2 cellular contexts compared by ENCODE assay signal in the genomic region with DNA sequence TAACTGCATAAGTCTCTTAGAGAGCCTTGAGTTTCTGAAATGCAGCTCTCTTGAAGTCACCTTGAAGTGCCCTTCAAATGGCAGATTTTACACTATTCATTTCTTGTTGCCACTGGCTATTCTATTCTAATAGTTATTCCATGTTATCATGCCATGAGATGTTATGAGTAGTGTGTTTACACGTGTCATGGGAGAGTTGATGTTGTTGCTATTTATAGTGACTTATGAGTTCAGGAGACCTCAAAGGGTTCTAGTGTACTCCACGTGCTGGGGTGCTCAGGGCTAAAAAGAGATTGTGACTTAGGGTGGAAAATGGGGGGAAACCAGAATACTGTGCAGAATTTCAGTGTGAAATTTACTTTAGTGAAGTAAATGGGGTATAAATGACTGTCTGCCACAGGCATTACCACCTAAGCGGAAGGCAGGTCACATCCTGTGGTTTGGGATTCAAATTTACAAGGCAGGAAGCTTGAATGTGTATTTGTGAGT.
A peak's percentile ranks its signal among the peaks of the same experiment; 100 is the strongest.
TF ChIP-seq lines count a peak whose summit lies in the region.

No MANE protein-coding gene starts in this region.

TF ChIP-seq in HEK293, 187 proteins besides CTCF, POLR2A, EP300 and RAD21 (continued from another document):
- TF ChIP-seq, protein P1, sequence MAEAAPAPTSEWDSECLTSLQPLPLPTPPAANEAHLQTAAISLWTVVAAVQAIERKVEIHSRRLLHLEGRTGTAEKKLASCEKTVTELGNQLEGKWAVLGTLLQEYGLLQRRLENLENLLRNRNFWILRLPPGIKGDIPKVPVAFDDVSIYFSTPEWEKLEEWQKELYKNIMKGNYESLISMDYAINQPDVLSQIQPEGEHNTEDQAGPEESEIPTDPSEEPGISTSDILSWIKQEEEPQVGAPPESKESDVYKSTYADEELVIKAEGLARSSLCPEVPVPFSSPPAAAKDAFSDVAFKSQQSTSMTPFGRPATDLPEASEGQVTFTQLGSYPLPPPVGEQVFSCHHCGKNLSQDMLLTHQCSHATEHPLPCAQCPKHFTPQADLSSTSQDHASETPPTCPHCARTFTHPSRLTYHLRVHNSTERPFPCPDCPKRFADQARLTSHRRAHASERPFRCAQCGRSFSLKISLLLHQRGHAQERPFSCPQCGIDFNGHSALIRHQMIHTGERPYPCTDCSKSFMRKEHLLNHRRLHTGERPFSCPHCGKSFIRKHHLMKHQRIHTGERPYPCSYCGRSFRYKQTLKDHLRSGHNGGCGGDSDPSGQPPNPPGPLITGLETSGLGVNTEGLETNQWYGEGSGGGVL (tag by site-specific recombination; IDR thresholded peaks at IDR 0.05) = 0 out of 2 replicates have a peak, but pooled peaks have one; percentile 27
- TF ChIP-seq ZFP37 (tag by site-specific recombination; IDR thresholded peaks at IDR 0.05) = no peak

TF ChIP-seq in GM12878, 131 proteins besides CTCF, POLR2A, EP300 and RAD21 (continued from another document):
- TF ChIP-seq CEBPB (IDR thresholded peaks at IDR 0.05; ENCODE audit: borderline replicate concordance in 1 of 2, low read depth in 2 of 2, low read length in 2 of 2) = peak in 1 of 2 experiments; percentile 58; a peak in 1 of 4 replicates
- TF ChIP-seq RCOR1 (conservative IDR thresholded peaks at IDR 0.05; ENCODE audit: low read depth, low read length) = no peak
- TF ChIP-seq EGR1 (IDR thresholded peaks at IDR 0.05; ENCODE audit: borderline replicate concordance in 1 of 2, low read depth in 2 of 2, low read length in 2 of 2) = no peak
- TF ChIP-seq BCL3 (IDR thresholded peaks at IDR 0.05; ENCODE audit: borderline replicate concordance, insufficient read depth, low read depth, low read length, poor library complexity, severe bottlenecking) = peak; percentile 66
- TF ChIP-seq BHLHE40 (IDR thresholded peaks at IDR 0.05; ENCODE audit: borderline replicate concordance in 1 of 2, low read depth in 2 of 2, low read length in 1 of 2) = peak; percentile 24 to 30; a peak in 2 of 4 replicates
- TF ChIP-seq ZNF622 (IDR thresholded peaks at IDR 0.05) = no peak
- no peak for TF ChIP-seq NR2C1 (IDR thresholded peaks at IDR 0.05)
- peak; percentile 31; the same call in 1 of the 2 replicates for TF ChIP-seq JUNB (IDR thresholded peaks at IDR 0.05)
- TF ChIP-seq GATAD2B (conservative IDR thresholded peaks at IDR 0.05; ENCODE audit: low read depth) = no peak
- TF ChIP-seq, protein P2, sequence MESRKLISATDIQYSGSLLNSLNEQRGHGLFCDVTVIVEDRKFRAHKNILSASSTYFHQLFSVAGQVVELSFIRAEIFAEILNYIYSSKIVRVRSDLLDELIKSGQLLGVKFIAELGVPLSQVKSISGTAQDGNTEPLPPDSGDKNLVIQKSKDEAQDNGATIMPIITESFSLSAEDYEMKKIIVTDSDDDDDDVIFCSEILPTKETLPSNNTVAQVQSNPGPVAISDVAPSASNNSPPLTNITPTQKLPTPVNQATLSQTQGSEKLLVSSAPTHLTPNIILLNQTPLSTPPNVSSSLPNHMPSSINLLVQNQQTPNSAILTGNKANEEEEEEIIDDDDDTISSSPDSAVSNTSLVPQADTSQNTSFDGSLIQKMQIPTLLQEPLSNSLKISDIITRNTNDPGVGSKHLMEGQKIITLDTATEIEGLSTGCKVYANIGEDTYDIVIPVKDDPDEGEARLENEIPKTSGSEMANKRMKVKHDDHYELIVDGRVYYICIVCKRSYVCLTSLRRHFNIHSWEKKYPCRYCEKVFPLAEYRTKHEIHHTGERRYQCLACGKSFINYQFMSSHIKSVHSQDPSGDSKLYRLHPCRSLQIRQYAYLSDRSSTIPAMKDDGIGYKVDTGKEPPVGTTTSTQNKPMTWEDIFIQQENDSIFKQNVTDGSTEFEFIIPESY (IDR thresholded peaks at IDR 0.05) = no peak
- no peak for TF ChIP-seq RELA (IDR thresholded peaks at IDR 0.05; ENCODE audit: borderline replicate concordance, partially characterized antibody)
- TF ChIP-seq CBX5 (IDR thresholded peaks at IDR 0.05; ENCODE audit: low read depth) = no peak
- peak; percentile 88 for TF ChIP-seq NFIC (IDR thresholded peaks at IDR 0.05; ENCODE audit: low read depth, low read length)
- TF ChIP-seq IRF4 (IDR thresholded peaks at IDR 0.05; ENCODE audit: low read depth, low read length) = no peak
- TF ChIP-seq E2F8 (IDR thresholded peaks at IDR 0.05; ENCODE audit: low read depth, partially characterized antibody) = no peak
- TF ChIP-seq, protein P3, sequence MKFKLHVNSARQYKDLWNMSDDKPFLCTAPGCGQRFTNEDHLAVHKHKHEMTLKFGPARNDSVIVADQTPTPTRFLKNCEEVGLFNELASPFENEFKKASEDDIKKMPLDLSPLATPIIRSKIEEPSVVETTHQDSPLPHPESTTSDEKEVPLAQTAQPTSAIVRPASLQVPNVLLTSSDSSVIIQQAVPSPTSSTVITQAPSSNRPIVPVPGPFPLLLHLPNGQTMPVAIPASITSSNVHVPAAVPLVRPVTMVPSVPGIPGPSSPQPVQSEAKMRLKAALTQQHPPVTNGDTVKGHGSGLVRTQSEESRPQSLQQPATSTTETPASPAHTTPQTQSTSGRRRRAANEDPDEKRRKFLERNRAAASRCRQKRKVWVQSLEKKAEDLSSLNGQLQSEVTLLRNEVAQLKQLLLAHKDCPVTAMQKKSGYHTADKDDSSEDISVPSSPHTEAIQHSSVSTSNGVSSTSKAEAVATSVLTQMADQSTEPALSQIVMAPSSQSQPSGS (IDR thresholded peaks at IDR 0.05; ENCODE audit: low read length) = peak; percentile 50; the same call in 1 of the 2 replicates
- TF ChIP-seq IKZF1 (conservative IDR thresholded peaks at IDR 0.05) = peak; percentile 28; the same call in 1 of the 2 replicates
TF ChIP-seq in GM12878: peak in this region for 14.
